Comparison of ENCODE assay signal across 8 cellular contexts in the genomic region with DNA sequence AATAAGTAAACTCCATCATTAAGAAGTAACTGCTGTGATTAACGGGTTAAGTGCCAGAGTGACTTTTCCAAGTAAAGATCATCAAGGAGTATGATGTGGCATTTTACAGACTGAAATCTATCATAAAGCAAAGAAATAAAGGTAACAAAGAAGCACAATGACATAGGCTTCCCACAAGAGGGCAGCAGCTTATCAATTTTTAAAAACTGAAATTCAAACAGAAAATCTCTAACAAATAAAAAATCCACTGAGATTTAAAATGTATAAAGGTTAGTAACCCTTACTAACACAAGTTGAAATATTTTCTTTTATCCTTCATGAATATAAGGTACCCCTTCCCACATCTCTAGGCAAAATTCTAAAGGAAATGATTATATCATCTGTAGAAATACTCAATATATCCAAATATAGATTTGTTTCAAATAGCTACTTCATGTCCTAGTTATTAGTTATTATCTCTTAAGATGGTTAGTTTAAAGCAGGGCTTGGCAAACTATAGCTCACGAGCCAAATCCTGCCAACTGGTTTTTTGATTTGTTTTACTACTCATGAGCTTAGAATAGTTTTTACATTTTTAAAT. TPM values are rescaled to one million over a fixed set of nuclear protein-coding genes. Genes with fewer than 3 reads are reported as not detected.
DNase-seq lines count a peak whose midpoint lies in the region; ATAC-seq and TF ChIP-seq lines count a peak whose summit lies in the region.

No MANE protein-coding gene starts in this region.

- no peak overlapping the region for H3K4me3 ChIP-seq in left ventricle myocardium inferior
- no peak overlapping the region for H3K4me3 ChIP-seq in Loucy (ENCODE audit: low read length, poor library complexity, severe bottlenecking)
- no peak overlapping the region for H3K4me3 ChIP-seq in WI38 (ENCODE audit: low read depth, low read length)

- H3K79me2 ChIP-seq in Loucy (ENCODE audit: insufficient read depth, low read length) = no peaks in the 10 kb centered on the region

- H3K9me2 ChIP-seq in Loucy (replicated peaks; ENCODE audit: low read depth, low read length) = no peaks in the 10 kb centered on the region

- no peak overlapping the region for H3K4me2 ChIP-seq in Loucy (ENCODE audit: low read depth, low read length, poor library complexity, severe bottlenecking)

- no peaks in the 10 kb centered on the region for H3F3A ChIP-seq in Loucy (ENCODE audit: low read depth)

- H3K9me3 ChIP-seq in left ventricle myocardium inferior (replicated peaks) (no peaks in the 10 kb centered on the region), Loucy (ENCODE audit: insufficient read depth, low read depth, low read length) (no peaks in the 10 kb centered on the region)

- ATAC-seq in Right ventricle myocardium inferior = no peak
- ATAC-seq in HG03108 (IDR thresholded peaks at IDR 0.05; ENCODE audit: unreplicated experiment) = no peak
- no peak for ATAC-seq in GM18498 (IDR thresholded peaks at IDR 0.05; ENCODE audit: unreplicated experiment)

- H3K36me3 ChIP-seq in left ventricle myocardium inferior (peaks cover 15% of the 10 kb centered on the region), Loucy (ENCODE audit: insufficient read depth, low read length) (peaks cover 15% of the 10 kb centered on the region; the same call in 1 of the 2 replicates)

- H3K27ac ChIP-seq in left ventricle myocardium inferior (replicated peaks) = no peak overlapping the region

- peaks cover 3% of the 10 kb centered on the region for H4K20me1 ChIP-seq in Loucy (ENCODE audit: insufficient read depth, low read length, poor library complexity, severe bottlenecking)

- intact Hi-C loops in left ventricle myocardium inferior (cut with micrococcal nuclease) = loop anchor here (2.0 kb wide), 1 partner anchor 180 kb away; no protein-coding TSS in a partner anchor
- intact Hi-C loops in Right ventricle myocardium inferior (cut with DNase I) = loop anchor here (1.0 to 2.0 kb wide), 2 partner anchors 30 to 180 kb away; a partner anchor contains a TSS

- H3K4me1 ChIP-seq in left ventricle myocardium inferior (peaks cover 13% of the 10 kb centered on the region), Loucy (ENCODE audit: insufficient read depth, low read length, poor library complexity, severe bottlenecking) (peaks cover 11% of the 10 kb centered on the region)

- TF ChIP-seq CTCF in left ventricle myocardium inferior (IDR thresholded peaks at IDR 0.05; ENCODE audit: borderline replicate concordance) = peak; percentile 87
- TF ChIP-seq CTCF in Loucy (conservative IDR thresholded peaks at IDR 0.05; ENCODE audit: low read length) = peak; percentile 88
- TF ChIP-seq CTCF in WI38 (IDR thresholded peaks at IDR 0.05; ENCODE audit: low read depth, low read length) = peak; percentile 37; the same call in 1 of the 2 replicates

- no peak overlapping the region for H3K9ac ChIP-seq in Loucy (ENCODE audit: low read depth, low read length, poor library complexity, severe bottlenecking)

- H2AFZ ChIP-seq in Loucy (ENCODE audit: low read length) = no peak overlapping the region

- DNase-seq in left ventricle myocardium inferior = no peak
- no peak for DNase-seq in Right ventricle myocardium inferior (ENCODE audit: missing footprints)
- DNase-seq in globus pallidus (ENCODE audit: low spot score) = peak; percentile 43
- DNase-seq in stimulated activated naive CD4-positive, alpha-beta T cell (lab: John Stamatoyannopoulos, UW) = peak in 4 of 6 experiments; percentile 2 to 57 (median 35)

- H3K27me3 ChIP-seq in left ventricle myocardium inferior (ENCODE audit: low read depth) (no peaks in the 10 kb centered on the region), Loucy (ENCODE audit: insufficient read depth, low read length, poor library complexity, severe bottlenecking) (no peaks in the 10 kb centered on the region)

RNA-seq across cellular contexts. Expression of a gene that starts 29.2 kb away (rescaled TPM):
- total RNA-seq in left ventricle myocardium inferior (46.2 TPM), Right ventricle myocardium inferior (40.2 TPM)

RNA-seq across cellular contexts. Expression of a gene that starts 38.1 kb away (rescaled TPM):
- not detected for total RNA-seq in left ventricle myocardium inferior
- total RNA-seq in Right ventricle myocardium inferior = not detected

Comparison
In these comparisons a context has a peak if more than half of its experiments do, and no peak if none do; other contexts are left out.
1. DNase-seq: peak in globus pallidus (single experiment) and stimulated activated naive CD4-positive, alpha-beta T cell (4 of 6); none in left ventricle myocardium inferior (single experiment) and Right ventricle myocardium inferior (single experiment).
2. CTCF ChIP-seq: peak in every context shown above with its lines; median percentile 88 in Loucy; 87 in left ventricle myocardium inferior; 37 in WI38.